ENCODE assay signal across 7 cellular contexts in the genomic region with DNA sequence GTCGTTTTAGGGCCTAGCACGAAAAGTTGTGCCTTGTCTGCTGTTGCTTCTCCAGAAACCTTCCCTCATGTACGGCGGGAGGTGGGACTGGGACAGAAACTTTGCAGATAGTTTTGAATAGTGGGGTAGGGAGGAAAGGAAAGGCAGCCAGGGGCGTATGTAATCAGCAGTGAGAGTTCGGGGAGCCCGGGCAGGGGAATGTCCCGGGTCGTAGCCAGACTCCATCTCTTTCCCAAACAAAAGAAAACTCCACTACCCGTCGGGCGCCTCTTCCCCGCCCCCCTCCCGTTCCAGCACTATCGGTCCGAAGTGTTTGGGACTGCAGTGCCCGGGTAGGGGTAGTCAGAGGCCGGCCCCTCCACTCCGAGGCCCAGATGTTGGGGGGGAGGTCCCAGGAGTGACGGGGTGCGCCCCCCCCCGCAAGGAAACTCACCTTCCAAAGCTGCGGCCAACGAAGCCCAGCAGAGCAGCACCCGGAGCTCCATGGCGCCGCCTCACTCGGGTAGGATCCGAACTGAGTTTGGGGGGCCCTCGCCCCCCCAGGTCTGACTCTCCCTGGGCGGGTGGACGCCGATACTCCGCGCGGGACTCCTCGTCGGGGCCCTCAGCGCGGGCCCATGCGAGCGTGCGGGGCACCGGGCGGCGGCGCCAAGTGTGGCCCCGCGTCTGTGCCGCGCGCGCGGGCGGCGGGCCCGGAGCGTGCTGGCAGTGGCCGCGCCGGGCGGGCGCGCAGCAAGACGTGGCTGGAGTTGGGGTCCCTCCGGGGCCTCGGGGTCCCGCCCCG. TPM values are rescaled to one million over a fixed set of nuclear protein-coding genes. Genes with fewer than 3 reads are reported as not detected.
DNase-seq lines count a peak whose midpoint lies in the region; ATAC-seq, FAIRE-seq and TF ChIP-seq lines count a peak whose summit lies in the region.

No MANE protein-coding gene starts in this region.

- peaks cover 15% of the 10 kb centered on the region for H3K4me1 Mint-ChIP-seq in activated T-helper 1 cell treated with anti-CD3 and anti-CD28 coated beads, Interleukin-12 subunit alpha, Interleukin-12 subunit beta, Interleukin-2, Interleukin-4 antibody, amounts not matched to agents 30 ng/mL and 10 ng/mL and 1 ng/mL, durations not matched to agents 14 hours and 24 hours and 36 hours (ENCODE audit: low read depth)

- H3K9me3 ChIP-seq in HEK293 (ENCODE audit: control insufficient read depth, insufficient read depth, low read depth, low read length), result no peaks in the 10 kb centered on the region
- no peaks in the 10 kb centered on the region for H3K9me3 ChIP-seq in small intestine (ENCODE audit: control insufficient read depth, low read depth)

- H3K4me3 ChIP-seq in HEK293 (ENCODE audit: low read depth, low read length) (peak overlapping the region; percentile 82), iPS-11a (ENCODE audit: low read depth, low read length) (peak overlapping the region; percentile 87), small intestine (ENCODE audit: low read depth in 1 of 2, low read length in 2 of 2) (peak overlapping the region; percentile 64 to 70)

- H3K36me3 ChIP-seq in HEK293 (ENCODE audit: control insufficient read depth in 2 of 2, insufficient read depth in 1 of 2, low read length in 2 of 2) (peaks cover 10 to 28% of the 10 kb centered on the region in 2 experiments; a peak in 2 of 3 replicates), small intestine (ENCODE audit: control insufficient read depth in 2 of 2, insufficient read depth in 2 of 2, low read length in 2 of 2) (no peaks in the 10 kb centered on the region)

- no peaks in the 10 kb centered on the region for H3K27me3 ChIP-seq in small intestine (ENCODE audit: control insufficient read depth in 2 of 2, insufficient read depth in 2 of 2, low read length in 2 of 2)

- FAIRE-seq in small intestine (lab: Jason Lieb, UNC), result no peak

- no peak for DNase-seq in activated T-helper 1 cell treated with anti-CD3 and anti-CD28 coated beads, Interleukin-12 subunit alpha, Interleukin-12 subunit beta, Interleukin-2, Interleukin-4 antibody, amounts not matched to agents 30 ng/mL and 10 ng/mL and 1 ng/mL, durations not matched to agents 14 hours and 24 hours and 36 hours (ENCODE audit: low spot score)
- peak; percentile 11 for DNase-seq in small intestine
- DNase-seq in sciatic nerve (ENCODE audit: low spot score), result no peak
- DNase-seq in NCI-H146 treated with DMSO at 0.1 percent for 48 hours (lab: John Stamatoyannopoulos, UW; ENCODE audit: unreplicated experiment), result no peak
- no peak for DNase-seq in T-helper 9 cell

- CTCF ChIA-PET in HEK293 (lab: Yijun Ruan, JAX), result interaction anchor here (0.6 to 2.0 kb wide), 11 partner anchors 10 to 654 kb away, joined by 3 to 13 read pairs (median 5); partner anchors contain the start of gene SLC12A9

- POLR2A ChIA-PET in HEK293 (lab: Yijun Ruan, JAX), result interaction anchor here (0.6 to 2.7 kb wide), 17 partner anchors 8 to 397 kb away, joined by 3 to 25 read pairs (median 5); partner anchors contain the start of genes MEPCE, POP7, SLC12A9 and SRRT

- peak overlapping the region; percentile 78 for H3K4me3 Mint-ChIP-seq in activated T-helper 1 cell treated with anti-CD3 and anti-CD28 coated beads, Interleukin-12 subunit alpha, Interleukin-12 subunit beta, Interleukin-2, Interleukin-4 antibody, amounts not matched to agents 30 ng/mL and 10 ng/mL and 1 ng/mL, durations not matched to agents 14 hours and 24 hours and 36 hours

- H3K9me3 Mint-ChIP-seq in activated T-helper 1 cell treated with anti-CD3 and anti-CD28 coated beads, Interleukin-12 subunit alpha, Interleukin-12 subunit beta, Interleukin-2, Interleukin-4 antibody, amounts not matched to agents 30 ng/mL and 10 ng/mL and 1 ng/mL, durations not matched to agents 14 hours and 24 hours and 36 hours, result no peaks in the 10 kb centered on the region

- H3K27ac ChIP-seq in HEK293 (ENCODE audit: extremely low read depth, low read depth, low read length), result peak overlapping the region; percentile 91; the same call in 1 of the 2 replicates
- peak overlapping the region in 1 of 2 donors; percentile 12 for H3K27ac ChIP-seq in small intestine (ENCODE audit: low read depth in 1 of 2, low read length in 1 of 2)

- no peak for ATAC-seq in sciatic nerve

- peaks cover 43% of the 10 kb centered on the region for H3K27me3 Mint-ChIP-seq in activated T-helper 1 cell treated with anti-CD3 and anti-CD28 coated beads, Interleukin-12 subunit alpha, Interleukin-12 subunit beta, Interleukin-2, Interleukin-4 antibody, amounts not matched to agents 30 ng/mL and 10 ng/mL and 1 ng/mL, durations not matched to agents 14 hours and 24 hours and 36 hours (ENCODE audit: insufficient read depth)

- H3K36me3 Mint-ChIP-seq in activated T-helper 1 cell treated with anti-CD3 and anti-CD28 coated beads, Interleukin-12 subunit alpha, Interleukin-12 subunit beta, Interleukin-2, Interleukin-4 antibody, amounts not matched to agents 30 ng/mL and 10 ng/mL and 1 ng/mL, durations not matched to agents 14 hours and 24 hours and 36 hours (ENCODE audit: low read depth), result no peaks in the 10 kb centered on the region

- TF ChIP-seq CTCF in HEK293 (tag by site-specific recombination; IDR thresholded peaks at IDR 0.05), result peak; percentile 18; the same call in 1 of the 2 replicates

- H3K4me1 ChIP-seq in HEK293 (ENCODE audit: control insufficient read depth, insufficient read depth, low read length) (no peaks in the 10 kb centered on the region), small intestine (ENCODE audit: control insufficient read depth in 2 of 2, insufficient read depth in 1 of 2, low read depth in 1 of 2, low read length in 1 of 2) (no peaks in the 10 kb centered on the region)

- no peak overlapping the region for H3K27ac Mint-ChIP-seq in activated T-helper 1 cell treated with anti-CD3 and anti-CD28 coated beads, Interleukin-12 subunit alpha, Interleukin-12 subunit beta, Interleukin-2, Interleukin-4 antibody, amounts not matched to agents 30 ng/mL and 10 ng/mL and 1 ng/mL, durations not matched to agents 14 hours and 24 hours and 36 hours

- intact Hi-C loops in activated T-helper 1 cell treated with anti-CD3 and anti-CD28 coated beads, Interleukin-12 subunit alpha, Interleukin-12 subunit beta, Interleukin-2, Interleukin-4 antibody, amounts not matched to agents 30 ng/mL and 10 ng/mL and 1 ng/mL, durations not matched to agents 14 hours and 24 hours and 36 hours (cut with micrococcal nuclease), result no loop called here
- intact Hi-C loops in sciatic nerve (cut with DNase I), result no loop called here

- whole genome bisulfite sequencing in small intestine, 3 donors, result 0 to 2% (median 1%) methylated on average over 62 to 69 of the region's 69 CpGs

TF ChIP-seq in HEK293, 187 proteins besides CTCF, POLR2A, EP300 and RAD21 (continues in another document):
- TF ChIP-seq ZBTB7A (tag by site-specific recombination; IDR thresholded peaks at IDR 0.05; ENCODE audit: low read depth), result no peak
- TF ChIP-seq ZNF585B (tag by site-specific recombination; IDR thresholded peaks at IDR 0.05), result no peak
- TF ChIP-seq ZNF184 (tag by site-specific recombination; IDR thresholded peaks at IDR 0.05), result no peak
- TF ChIP-seq, protein P1, sequence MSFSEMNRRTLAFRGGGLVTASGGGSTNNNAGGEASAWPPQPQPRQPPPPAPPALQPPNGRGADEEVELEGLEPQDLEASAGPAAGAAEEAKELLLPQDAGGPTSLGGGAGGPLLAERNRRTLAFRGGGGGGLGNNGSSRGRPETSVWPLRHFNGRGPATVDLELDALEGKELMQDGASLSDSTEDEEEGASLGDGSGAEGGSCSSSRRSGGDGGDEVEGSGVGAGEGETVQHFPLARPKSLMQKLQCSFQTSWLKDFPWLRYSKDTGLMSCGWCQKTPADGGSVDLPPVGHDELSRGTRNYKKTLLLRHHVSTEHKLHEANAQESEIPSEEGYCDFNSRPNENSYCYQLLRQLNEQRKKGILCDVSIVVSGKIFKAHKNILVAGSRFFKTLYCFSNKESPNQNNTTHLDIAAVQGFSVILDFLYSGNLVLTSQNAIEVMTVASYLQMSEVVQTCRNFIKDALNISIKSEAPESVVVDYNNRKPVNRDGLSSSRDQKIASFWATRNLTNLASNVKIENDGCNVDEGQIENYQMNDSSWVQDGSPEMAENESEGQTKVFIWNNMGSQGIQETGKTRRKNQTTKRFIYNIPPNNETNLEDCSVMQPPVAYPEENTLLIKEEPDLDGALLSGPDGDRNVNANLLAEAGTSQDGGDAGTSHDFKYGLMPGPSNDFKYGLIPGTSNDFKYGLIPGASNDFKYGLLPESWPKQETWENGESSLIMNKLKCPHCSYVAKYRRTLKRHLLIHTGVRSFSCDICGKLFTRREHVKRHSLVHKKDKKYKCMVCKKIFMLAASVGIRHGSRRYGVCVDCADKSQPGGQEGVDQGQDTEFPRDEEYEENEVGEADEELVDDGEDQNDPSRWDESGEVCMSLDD (tag by site-specific recombination; IDR thresholded peaks at IDR 0.05), result peak; percentile 94

RNA-seq across cellular contexts. Expression of gene EPHB4, which starts 0.6 kb away (rescaled TPM):
- 2.4 and 2.8 TPM in 2 replicates for total RNA-seq in activated T-helper 1 cell treated with anti-CD3 and anti-CD28 coated beads, Interleukin-12 subunit alpha, Interleukin-12 subunit beta, Interleukin-2, Interleukin-4 antibody, amounts not matched to agents 30 ng/mL and 10 ng/mL and 1 ng/mL, durations not matched to agents 14 hours and 24 hours and 36 hours
- 10 to 100 TPM in 1 of 3 donors, 1 to 10 TPM in 2; 1.3 to 53.9 (median 2.7) TPM for polyA plus RNA-seq in small intestine
- total RNA-seq in sciatic nerve, result 49.5 TPM

RNA-seq across cellular contexts. Expression of gene SLC12A9, which starts 25.8 kb away (rescaled TPM):
- total RNA-seq in activated T-helper 1 cell treated with anti-CD3 and anti-CD28 coated beads, Interleukin-12 subunit alpha, Interleukin-12 subunit beta, Interleukin-2, Interleukin-4 antibody, amounts not matched to agents 30 ng/mL and 10 ng/mL and 1 ng/mL, durations not matched to agents 14 hours and 24 hours and 36 hours, result 46.0 and 47.9 TPM in 2 replicates
- 10 to 100 TPM; 10.5 to 28.8 (median 12.7) TPM for polyA plus RNA-seq in small intestine
- 28.7 TPM for total RNA-seq in sciatic nerve

RNA-seq across cellular contexts. Expression of gene TRIP6, which starts 40.4 kb away (rescaled TPM):
- 41.5 and 44.1 TPM in 2 replicates for total RNA-seq in activated T-helper 1 cell treated with anti-CD3 and anti-CD28 coated beads, Interleukin-12 subunit alpha, Interleukin-12 subunit beta, Interleukin-2, Interleukin-4 antibody, amounts not matched to agents 30 ng/mL and 10 ng/mL and 1 ng/mL, durations not matched to agents 14 hours and 24 hours and 36 hours
- 10 to 100 TPM in 2 of 3 donors, 1 to 10 TPM in 1; 3.4 to 23.1 (median 10.3) TPM for polyA plus RNA-seq in small intestine
- total RNA-seq in sciatic nerve, result 62.6 TPM

RNA-seq across cellular contexts. Expression of gene SRRT, which starts 48.2 kb away (rescaled TPM):
- total RNA-seq in activated T-helper 1 cell treated with anti-CD3 and anti-CD28 coated beads, Interleukin-12 subunit alpha, Interleukin-12 subunit beta, Interleukin-2, Interleukin-4 antibody, amounts not matched to agents 30 ng/mL and 10 ng/mL and 1 ng/mL, durations not matched to agents 14 hours and 24 hours and 36 hours, result 294 and 306 TPM in 2 replicates
- polyA plus RNA-seq in small intestine, result 100 to 1,000 TPM in 1 of 3 donors, 10 to 100 TPM in 2; 77.1 to 113 (median 82.1) TPM
- total RNA-seq in sciatic nerve, result 114 TPM

Comparison
In these comparisons a context has a peak if more than half of its experiments do, and no peak if none do; other contexts are left out.
1. RNA of gene EPHB4, which starts 0.6 kb away (total RNA-seq): 49.5 TPM in sciatic nerve (single experiment); 2.4 to 2.8 TPM in activated T-helper 1 cell treated with anti-CD3 and anti-CD28 coated beads, Interleukin-12 subunit alpha, Interleukin-12 subunit beta, Interleukin-2, Interleukin-4 antibody, amounts not matched to agents 30 ng/mL and 10 ng/mL and 1 ng/mL, durations not matched to agents 14 hours and 24 hours and 36 hours; every median in the first group is over 10 times any median in the second.
2. Peak in every context shown above with its lines, with median percentiles within 50 percentile points of each other: H3K4me3 ChIP-seq.